8 cellular contexts compared by ENCODE assay signal in the genomic region with DNA sequence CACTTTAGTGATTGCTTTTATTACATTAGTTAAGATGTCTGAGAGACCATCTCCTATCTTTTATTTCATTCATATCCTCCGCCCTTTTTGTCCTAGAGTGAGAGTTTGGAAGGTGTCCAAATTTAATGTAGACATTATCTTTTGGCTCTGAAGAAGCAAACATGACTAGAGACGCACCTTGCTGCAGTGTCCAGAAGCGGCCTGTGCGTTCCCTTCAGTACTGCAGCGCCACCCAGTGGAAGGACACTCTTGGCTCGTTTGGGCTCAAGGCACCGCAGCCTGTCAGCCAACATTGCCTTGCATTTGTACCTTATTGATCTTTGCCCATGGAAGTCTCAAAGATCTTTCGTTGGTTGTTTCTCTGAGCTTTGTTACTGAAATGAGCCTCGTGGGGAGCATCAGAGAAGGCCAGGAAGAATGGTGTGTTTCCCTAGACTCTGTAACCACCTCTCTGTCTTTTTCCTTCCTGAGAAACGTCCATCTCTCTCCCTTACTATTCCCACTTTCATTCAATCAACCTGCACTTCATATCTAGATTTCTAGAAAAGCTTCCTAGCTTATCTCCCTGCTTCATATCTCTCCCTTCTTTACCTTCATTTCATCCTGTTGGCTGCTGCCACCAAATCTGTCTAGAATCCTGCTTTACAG.
A peak's percentile ranks its signal among the peaks of the same experiment; 100 is the strongest.
DNase-seq lines count a peak whose midpoint lies in the region; ATAC-seq lines count a peak whose summit lies in the region.

No MANE protein-coding gene starts in this region.

- DNase-seq in COR-L47 (lab: John Stamatoyannopoulos, UW) (peak; percentile 17), HuH-7.5 (ENCODE audit: low spot score) (peak; percentile 53), UCSD-AML1 (lab: John Stamatoyannopoulos, UW; ENCODE audit: unreplicated experiment) (peak; percentile 55), astrocyte of the hippocampus (ENCODE audit: low read depth, low spot score) (peak; percentile 50), iPS-NIHi7 (ENCODE audit: extremely low spot score) (peak; percentile 78), T1000 (lab: John Stamatoyannopoulos, UW) (no peak)
- DNase-seq in stimulated activated CD4-positive, alpha-beta T cell treated with anti-CD3 and anti-CD28 coated beads, Interleukin-1b, Interleukin-23, amount 100 ng/mL, for 48 hours: peak; percentile 72

- no peak for ATAC-seq in GM19467 (IDR thresholded peaks at IDR 0.05; ENCODE audit: unreplicated experiment)
